Comparison of ENCODE assay signal across 18 cellular contexts in the genomic region with DNA sequence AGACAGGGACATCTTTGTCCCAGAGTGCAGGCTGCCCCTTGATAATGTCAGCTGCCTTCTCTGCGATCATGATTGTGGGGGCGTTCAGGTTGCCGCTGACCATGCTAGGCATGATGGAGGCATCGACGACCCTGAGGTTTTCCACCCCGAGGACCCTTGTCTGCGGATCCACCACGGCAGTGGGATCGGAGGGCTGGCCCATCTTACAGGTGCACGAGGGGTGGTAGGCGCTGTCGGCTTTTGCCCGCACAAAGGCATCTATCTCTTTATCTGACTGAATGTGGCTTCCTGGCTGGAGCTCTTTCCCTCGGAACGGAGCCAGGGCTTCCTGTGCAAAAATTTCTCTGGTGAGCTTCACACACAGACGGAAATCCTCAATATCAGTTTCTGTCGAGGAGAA. TPM values are rescaled to one million over a fixed set of nuclear protein-coding genes. Genes with fewer than 3 reads are reported as not detected.
DNase-seq lines count a peak whose midpoint lies in the region; ATAC-seq and TF ChIP-seq lines count a peak whose summit lies in the region.
"Had no signal": no experiment of that assay in that cellular context is flagged by ENCODE, and none has a peak within 500 bp of the region (broad histone marks: within the 10 kb centered on the region; RNA-seq: fewer than 3 reads in every experiment).

No MANE protein-coding gene starts in this region.

- no peaks in the 10 kb centered on the region for H3K9me3 Mint-ChIP-seq in endothelial cell (ENCODE audit: unreplicated experiment)
- H3K9me3 Mint-ChIP-seq: GM23338, IgD-negative memory B cell had no signal

- TF ChIP-seq CTCF in cardiac muscle cell (IDR thresholded peaks at IDR 0.05; ENCODE audit: low read depth, low read length) (no peak), heart right ventricle (IDR thresholded peaks at IDR 0.05) (no peak), endothelial cell (IDR thresholded peaks at IDR 0.05; ENCODE audit: unreplicated experiment) (no peak), sigmoid colon (IDR thresholded peaks at IDR 0.05) (no peak)

- DNase-seq in cardiac muscle cell (ENCODE audit: low read depth in 1 of 2, low spot score in 1 of 2) (no peak), heart right ventricle (no peak), endothelial cell (ENCODE audit: low spot score) (no peak), sigmoid colon (peak; percentile 40), NCI-H524 (lab: John Stamatoyannopoulos, UW) (no peak), NCI-H1417 treated with DMSO at 0.1 percent for 48 hours (lab: John Stamatoyannopoulos, UW) (no peak)
- DNase-seq: C1 segment of cervical spinal cord, GF-D8, NCI-H1930, NCI-H748 treated with DMSO at 0.1 percent for 48 hours, PC-3 had no signal

- ATAC-seq in heart right ventricle, result no peak
- no peak for ATAC-seq in HG03159 (IDR thresholded peaks at IDR 0.05; ENCODE audit: unreplicated experiment)
- ATAC-seq: GM23338, HCT116, PC-3 had no signal

- no peak overlapping the region for H3K27ac Mint-ChIP-seq in endothelial cell (ENCODE audit: unreplicated experiment)
- H3K27ac Mint-ChIP-seq: GM23338 had no signal

- 65 to 75% methylated on average over 17 of the region's 17 CpGs for WGBS in heart right ventricle, 2 donors
- 82 to 88% methylated on average over 17 of the region's 17 CpGs for WGBS in sigmoid colon, 2 donors

- H3K4me3 ChIP-seq in cardiac muscle cell, result no peak overlapping the region
- H3K4me3 ChIP-seq in heart right ventricle, result no peak overlapping the region
- no peak overlapping the region for H3K4me3 ChIP-seq in sigmoid colon
- H3K4me3 ChIP-seq: GM23338 had no signal

- intact Hi-C loops in heart right ventricle (cut with DNase I), result no loop called here
- intact Hi-C loops in sigmoid colon (cut with DNase I), result no loop called here

- H3K4me1 Mint-ChIP-seq in endothelial cell (ENCODE audit: unreplicated experiment), result peaks cover 6% of the 10 kb centered on the region
- H3K4me1 Mint-ChIP-seq: GM23338, IgD-negative memory B cell had no signal

- H3K36me3 ChIP-seq in cardiac muscle cell (peaks cover 22% of the 10 kb centered on the region), heart right ventricle (no peaks in the 10 kb centered on the region), sigmoid colon (no peaks in the 10 kb centered on the region)

- no peaks in the 10 kb centered on the region for H3K9me3 ChIP-seq in cardiac muscle cell (ENCODE audit: low read depth)
- no peaks in the 10 kb centered on the region for H3K9me3 ChIP-seq in heart right ventricle
- H3K9me3 ChIP-seq in sigmoid colon, result no peaks in the 10 kb centered on the region

- H3K27ac ChIP-seq in cardiac muscle cell, result peak overlapping the region; percentile 1
- H3K27ac ChIP-seq in heart right ventricle, result no peak overlapping the region
- H3K27ac ChIP-seq in sigmoid colon, result no peak overlapping the region
- H3K27ac ChIP-seq: RWPE1 had no signal

- no peak for TF ChIP-seq EP300 in sigmoid colon (IDR thresholded peaks at IDR 0.05)

- H3K4me1 ChIP-seq in cardiac muscle cell (ENCODE audit: low read depth), result no peaks in the 10 kb centered on the region
- no peaks in the 10 kb centered on the region for H3K4me1 ChIP-seq in heart right ventricle
- H3K4me1 ChIP-seq in sigmoid colon, result no peaks in the 10 kb centered on the region

- H3K27me3 ChIP-seq in cardiac muscle cell, result no peaks in the 10 kb centered on the region
- peaks cover 0 to 6% (median 0%) of the 10 kb centered on the region in 7 donors for H3K27me3 ChIP-seq in heart right ventricle
- no peaks in the 10 kb centered on the region for H3K27me3 ChIP-seq in sigmoid colon

- no peak for TF ChIP-seq POLR2A in sigmoid colon (IDR thresholded peaks at IDR 0.05)

- H3K27me3 Mint-ChIP-seq in endothelial cell (ENCODE audit: unreplicated experiment), result peaks cover 10% of the 10 kb centered on the region

- H3K4me3 Mint-ChIP-seq in endothelial cell (ENCODE audit: unreplicated experiment), result peak overlapping the region; percentile 34
- H3K4me3 Mint-ChIP-seq: GM23338, IgD-negative memory B cell had no signal

- H3K36me3 Mint-ChIP-seq in endothelial cell (ENCODE audit: low read depth, unreplicated experiment), result peaks cover 24% of the 10 kb centered on the region
- H3K36me3 Mint-ChIP-seq: IgD-negative memory B cell had no signal

RNA-seq across cellular contexts. Expression of a gene that starts 28.4 kb away (rescaled TPM):
- total RNA-seq in cardiac muscle cell, result 11.5 and 36.1 TPM in 2 replicates
- 12.8 and 23.3 TPM in 2 replicates for polyA plus RNA-seq in cardiac muscle cell
- total RNA-seq in heart right ventricle, result 10 to 100 TPM in 2 of 10 donors, 1 to 10 TPM in 8; 1.1 to 17.5 (median 2.8) TPM
- 1 to 10 TPM in 1 of 2 donors, under 1 TPM in 1; 0.29 to 1.7 TPM for polyA plus RNA-seq in heart right ventricle
- total RNA-seq in endothelial cell (ENCODE audit: unreplicated experiment), result 1.0 TPM
- total RNA-seq in sigmoid colon, result 1 to 10 TPM; 1.1 to 1.8 (median 1.7) TPM
- 1 to 10 TPM; 5.4 to 9.5 (median 6.8) TPM for polyA plus RNA-seq in sigmoid colon
- total RNA-seq: A673, HT1080 had no signal

RNA-seq across cellular contexts. Expression of a gene that starts 28.6 kb away (rescaled TPM):
- total RNA-seq in cardiac muscle cell, result 8.4 and 13.1 TPM in 2 replicates
- 11.5 and 15.9 TPM in 2 replicates for polyA plus RNA-seq in cardiac muscle cell
- total RNA-seq in heart right ventricle, result 1 to 10 TPM in 3 of 10 donors, under 1 TPM in 5, not detected in 2; 0.16 to 7.7 (median 0.67) TPM
- polyA plus RNA-seq in heart right ventricle, result 1 to 10 TPM in 1 of 2 donors, under 1 TPM in 1; 0.20 to 2.1 TPM
- total RNA-seq in endothelial cell (ENCODE audit: unreplicated experiment), result 0.33 TPM
- 1 to 10 TPM; 1.1 to 2.8 (median 1.7) TPM for total RNA-seq in sigmoid colon
- 1 to 10 TPM; 1.2 to 9.0 (median 2.8) TPM for polyA plus RNA-seq in sigmoid colon
- total RNA-seq: A673, HT1080 had no signal
